In the genomic region with DNA sequence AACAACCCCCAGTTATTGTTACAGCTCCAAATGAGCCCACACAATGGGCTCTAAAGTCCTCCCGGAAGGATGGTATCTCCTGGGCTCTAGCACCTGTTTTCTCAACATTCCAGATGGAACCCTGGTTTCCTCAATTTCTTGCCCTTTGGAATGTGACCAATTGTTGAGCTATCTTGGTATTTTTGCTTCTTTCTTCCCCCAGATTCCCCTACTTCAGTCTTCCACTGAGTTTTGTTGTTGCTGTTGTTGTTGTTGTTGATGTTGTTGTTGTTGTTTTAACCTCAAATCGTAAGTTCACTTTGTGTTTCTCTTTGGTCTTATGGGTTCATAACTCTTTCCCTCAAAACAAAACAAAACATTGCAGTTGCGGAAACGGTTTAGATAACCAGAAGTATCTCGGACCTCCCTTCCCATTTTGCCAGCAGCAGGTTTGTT, we compare ENCODE assay signal across 8 cellular contexts. TPM values are rescaled to one million over a fixed set of nuclear protein-coding genes. Genes with fewer than 3 reads are reported as not detected.
DNase-seq lines count a peak whose midpoint lies in the region; ATAC-seq, FAIRE-seq and TF ChIP-seq lines count a peak whose summit lies in the region.

No MANE protein-coding gene starts in this region.

- intact Hi-C loops in Caco-2 (cut with micrococcal nuclease; ENCODE audit: unreplicated experiment) = loop anchor here (1.0 to 2.0 kb wide), 7 partner anchors 30 to 143 kb away; a partner anchor contains a TSS

- no peaks in the 10 kb centered on the region for H3K27me3 ChIP-seq in Caco-2 (replicated peaks; ENCODE audit: control insufficient read depth, insufficient read depth, low read length)
- H3K27me3 ChIP-seq in HUES6 (ENCODE audit: control insufficient read depth, insufficient read depth, low read length) = no peaks in the 10 kb centered on the region
- H3K27me3 ChIP-seq in bronchial epithelial cell (ENCODE audit: control insufficient read depth, insufficient read depth, low read length) = no peaks in the 10 kb centered on the region
- H3K27me3 ChIP-seq in muscle layer of colon (ENCODE audit: control insufficient read depth in 1 of 2, insufficient read depth in 2 of 2, low read length in 2 of 2) = no peaks in the 10 kb centered on the region

- H3K4me1 Mint-ChIP-seq in Caco-2 (ENCODE audit: low read depth, unreplicated experiment) = peaks cover 25% of the 10 kb centered on the region

- BruUV-seq in Caco-2 (replicated peaks; lab: Mats Ljungman, UMichigan) = no TSS peak

- H3K4me3 ChIP-seq in Caco-2 (ENCODE audit: low read depth, low read length) (peak overlapping the region; percentile 75), HUES6 (ENCODE audit: low read depth, low read length) (peak overlapping the region; percentile 94), bronchial epithelial cell (ENCODE audit: low read depth, low read length) (peak overlapping the region; percentile 90), muscle layer of colon (ENCODE audit: low read depth in 1 of 2, low read length in 2 of 2) (peak overlapping the region; percentile 5 to 91)

- TF ChIP-seq CTCF in Caco-2 (IDR thresholded peaks at IDR 0.05; ENCODE audit: insufficient read depth in 1 of 2, low read depth in 1 of 2, low read length in 1 of 2, severe bottlenecking in 1 of 2, unreplicated experiment in 1 of 2) (no peak), bronchial epithelial cell (IDR thresholded peaks at IDR 0.05; ENCODE audit: insufficient read depth, low read length, severe bottlenecking) (no peak)

- peak; percentile 29 to 43 for DNase-seq in Caco-2
- no peak for DNase-seq in bronchial epithelial cell (ENCODE audit: low read depth)
- no peak for DNase-seq in ACHN
- no peak for DNase-seq in stimulated activated CD4-positive, alpha-beta T cell treated with anti-CD3 and anti-CD28 coated beads, Interleukin-4, amount 100 ng/mL, for 24 hours
- DNase-seq in NCI-H146 (lab: John Stamatoyannopoulos, UW) = no peak

- FAIRE-seq in bronchial epithelial cell (lab: Jason Lieb, UNC) = no peak

- H3K4me1 ChIP-seq in Caco-2 (peaks cover 8% of the 10 kb centered on the region), HUES6 (ENCODE audit: control insufficient read depth, insufficient read depth, low read length) (peaks cover 13% of the 10 kb centered on the region), muscle layer of colon (ENCODE audit: insufficient read depth, low read length) (peaks cover 18% of the 10 kb centered on the region)

- no peaks in the 10 kb centered on the region for H3K9me3 Mint-ChIP-seq in Caco-2 (ENCODE audit: unreplicated experiment)

- peak overlapping the region; percentile 99 for H3K4me3 Mint-ChIP-seq in Caco-2 (ENCODE audit: unreplicated experiment)

- POLR2A ChIA-PET in Caco-2 (lab: Charles Lee) = interaction anchor here (0.7 to 2.6 kb wide), 10 partner anchors 12 to 83 kb away, joined by 3 to 75 read pairs (median 4); a partner anchor contains a TSS

- H3K9ac ChIP-seq in HUES6 (ENCODE audit: low read length) (no peak overlapping the region), muscle layer of colon (ENCODE audit: low read length) (peak overlapping the region; percentile 66)

- H3K36me3 ChIP-seq in Caco-2 (ENCODE audit: control insufficient read depth, insufficient read depth, low read length) (no peaks in the 10 kb centered on the region), HUES6 (ENCODE audit: control insufficient read depth, insufficient read depth, low read length) (peaks cover 12% of the 10 kb centered on the region), bronchial epithelial cell (ENCODE audit: control insufficient read depth, insufficient read depth, low read length) (peaks cover 2% of the 10 kb centered on the region), muscle layer of colon (ENCODE audit: insufficient read depth, low read length) (no peaks in the 10 kb centered on the region)

- ATAC-seq in HG03025 (IDR thresholded peaks at IDR 0.05; ENCODE audit: low FRiP score, unreplicated experiment) = no peak

- no peaks in the 10 kb centered on the region for H3K9me3 ChIP-seq in Caco-2
- no peaks in the 10 kb centered on the region for H3K9me3 ChIP-seq in HUES6 (ENCODE audit: control insufficient read depth, insufficient read depth, low read depth, low read length)
- H3K9me3 ChIP-seq in muscle layer of colon (ENCODE audit: low read length) = no peaks in the 10 kb centered on the region

- H3K27ac Mint-ChIP-seq in Caco-2 (ENCODE audit: unreplicated experiment) = peak overlapping the region; percentile 99

- H3K27ac ChIP-seq in HUES6 (ENCODE audit: low read depth, low read length) (no peak overlapping the region; the same call in 1 of the 2 replicates), muscle layer of colon (ENCODE audit: low read depth, low read length) (peak overlapping the region; percentile 50)

- H3K27me3 Mint-ChIP-seq in Caco-2 (ENCODE audit: insufficient read depth, unreplicated experiment) = no peaks in the 10 kb centered on the region

- H3K36me3 Mint-ChIP-seq in Caco-2 (ENCODE audit: insufficient read depth, unreplicated experiment) = peaks cover 16% of the 10 kb centered on the region

- in situ Hi-C loops in ACHN (cut with HindIII; ENCODE audit: low pct_ligation_motif_present, low pct_unique_long_range_greater_than_20kb, low sequenced_read_pairs) = no loop called here

- CTCF ChIA-PET in Caco-2 (lab: Charles Lee) = interaction anchor here (0.6 to 8.2 kb wide), 35 partner anchors 11 to 258 kb away, joined by 3 to 321 read pairs (median 5); a partner anchor contains a TSS

RNA-seq across cellular contexts. Expression of a gene that starts 0.8 kb away (rescaled TPM):
- total RNA-seq in Caco-2 (2022) (151 and 152 TPM in 2 replicates), bronchial epithelial cell (68.7 and 81.2 TPM in 2 replicates)

RNA-seq across cellular contexts. Expression of a gene that starts 12.9 kb away (rescaled TPM):
- total RNA-seq in Caco-2 (2022) (5.1 and 5.2 TPM in 2 replicates), bronchial epithelial cell (2.9 and 4.5 TPM in 2 replicates)

RNA-seq across cellular contexts. Expression of a gene that starts 34.5 kb away (rescaled TPM):
- total RNA-seq in Caco-2 (2022) (20.4 and 28.2 TPM in 2 replicates), bronchial epithelial cell (7.4 and 8.6 TPM in 2 replicates)

Comparison
In these comparisons a context has a peak if more than half of its experiments do, and no peak if none do; other contexts are left out.
1. DNase-seq: peak in Caco-2 (2 of 2); none in bronchial epithelial cell (single experiment), ACHN (single experiment), stimulated activated CD4-positive, alpha-beta T cell treated with anti-CD3 and anti-CD28 coated beads, Interleukin-4, amount 100 ng/mL, for 24 hours (single experiment) and NCI-H146 (single experiment).
2. Peak in every context shown above with its lines, with median percentiles within 50 percentile points of each other: H3K4me3 ChIP-seq.